ENCODE assay signal across 11 cellular contexts in the genomic region with DNA sequence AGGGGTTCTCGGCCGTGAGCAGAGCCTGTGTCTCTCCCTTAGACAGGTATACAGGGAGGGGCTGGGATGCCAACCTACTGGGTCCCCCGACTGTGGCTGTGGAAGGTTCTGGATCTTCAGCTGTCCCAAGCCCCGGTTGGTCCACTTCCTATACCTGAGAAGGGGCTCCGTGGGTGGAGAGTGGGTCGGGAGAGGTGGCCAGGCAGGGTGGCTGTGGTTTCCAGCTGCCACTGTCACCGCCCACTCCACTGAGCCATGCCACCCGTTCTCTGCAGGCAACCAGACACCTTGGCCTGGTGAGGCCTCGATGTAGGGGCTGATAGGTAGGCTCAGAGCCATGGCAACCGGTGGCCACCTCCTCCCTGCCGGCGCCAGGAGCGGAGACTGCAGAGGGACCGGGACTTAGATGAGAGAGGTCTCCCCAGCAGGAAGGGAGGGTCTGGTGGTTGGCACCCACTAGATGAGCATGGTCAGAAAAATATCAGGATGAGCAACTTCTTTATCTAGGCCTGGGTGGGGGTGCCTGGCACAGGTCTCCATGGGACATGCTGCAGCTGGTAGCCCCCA. TPM values are rescaled to one million over a fixed set of nuclear protein-coding genes. Genes with fewer than 3 reads are reported as not detected.
DNase-seq lines count a peak whose midpoint lies in the region; ATAC-seq, FAIRE-seq and TF ChIP-seq lines count a peak whose summit lies in the region.
"Had no signal": no experiment of that assay in that cellular context is flagged by ENCODE, and none has a peak within 500 bp of the region (broad histone marks: within the 10 kb centered on the region; RNA-seq: fewer than 3 reads in every experiment).

No MANE protein-coding gene starts in this region.

- DNase-seq in HCT116 (ENCODE audit: low read depth, low spot score) (no peak), WTC11 (ENCODE audit: low spot score) (no peak), kidney (peak; percentile 75), NCI-H187 treated with DMSO at 0.1 percent for 48 hours (lab: John Stamatoyannopoulos, UW) (no peak), cerebellar nuclear complex (lab: John Stamatoyannopoulos, UW) (no peak), small intestine (no peak)
- DNase-seq in stimulated activated effector memory CD8-positive, alpha-beta T cell treated with anti-CD3 and anti-CD28 coated beads, Interleukin-12 subunit alpha, Interleukin-12 subunit beta, amount 100 ng/mL, for 72 hours (ENCODE audit: low spot score in 2 of 2), result no peak
- DNase-seq: NCI-H82, retina, T-cell had no signal

- TF ChIP-seq CTCF in HCT116 (IDR thresholded peaks at IDR 0.05 in 2 of 3, conservative IDR thresholded peaks at IDR 0.05 in 1 of 3; ENCODE audit: borderline replicate concordance in 1 of 3, insufficient read depth in 1 of 3, low read depth in 2 of 3, low read length in 2 of 3), result no peak
- TF ChIP-seq CTCF in WTC11 (IDR thresholded peaks at IDR 0.05), result no peak
- no peak for TF ChIP-seq CTCF in kidney (IDR thresholded peaks at IDR 0.05; ENCODE audit: borderline replicate concordance, extremely low read depth, insufficient read depth)

- peak overlapping the region; percentile 99 for H3K9ac ChIP-seq in HCT116 (ENCODE audit: low read length)
- H3K9ac ChIP-seq in kidney (ENCODE audit: low read length in 2 of 2), result peak overlapping the region in 1 of 2 donors; percentile 52

- peaks cover 14% of the 10 kb centered on the region for H3K27me3 Mint-ChIP-seq in WTC11 (ENCODE audit: low read depth)
- H3K27me3 Mint-ChIP-seq: T-cell had no signal

- TF ChIP-seq POLR2A in HCT116 (IDR thresholded peaks at IDR 0.05; ENCODE audit: borderline replicate concordance, extremely low read depth, insufficient read depth, insufficient read length), result peak; percentile 69

- H3K9me3 ChIP-seq in HCT116 (ENCODE audit: control insufficient read depth in 1 of 2, insufficient read depth in 1 of 2, low read depth in 1 of 2, low read length in 2 of 2) (no peaks in the 10 kb centered on the region), kidney (ENCODE audit: control insufficient read depth in 1 of 2, low read length in 2 of 2) (no peaks in the 10 kb centered on the region), small intestine (ENCODE audit: control insufficient read depth, low read depth) (no peaks in the 10 kb centered on the region)

- H3K4me1 ChIP-seq in HCT116 (ENCODE audit: control insufficient read depth in 1 of 2, insufficient read depth in 2 of 2, low read length in 2 of 2), result peaks cover 68 to 86% of the 10 kb centered on the region in 2 experiments
- peaks cover 30 to 53% of the 10 kb centered on the region in 2 donors for H3K4me1 ChIP-seq in kidney (ENCODE audit: control insufficient read depth in 1 of 2, insufficient read depth in 1 of 2, low read depth in 1 of 2, low read length in 2 of 2)
- peaks cover 3 to 9% of the 10 kb centered on the region in 2 donors for H3K4me1 ChIP-seq in small intestine (ENCODE audit: control insufficient read depth in 2 of 2, insufficient read depth in 1 of 2, low read depth in 1 of 2, low read length in 1 of 2)

- TF ChIP-seq RAD21 in HCT116 (IDR thresholded peaks at IDR 0.05; ENCODE audit: low read depth), result no peak

- H3K36me3 ChIP-seq in HCT116 (ENCODE audit: control insufficient read depth in 1 of 2, insufficient read depth in 2 of 2, low read length in 2 of 2) (peaks cover 10 to 23% of the 10 kb centered on the region in 2 experiments; a peak in 3 of 4 replicates), kidney (ENCODE audit: control insufficient read depth in 1 of 2, insufficient read depth in 2 of 2, low read length in 2 of 2) (peaks cover 8 to 18% of the 10 kb centered on the region in 2 donors), small intestine (ENCODE audit: control insufficient read depth in 2 of 2, insufficient read depth in 2 of 2, low read length in 2 of 2) (peaks cover 2 to 3% of the 10 kb centered on the region in 2 donors)

- RAD21 ChIA-PET in HCT116 (lab: Charles Lee; ENCODE audit: low non-redundant PET in 1 of 2, low total read pairs in 2 of 2, uncharacterized antibody in 2 of 2, unreplicated experiment in 2 of 2), result no interaction called here

- H3K4me1 Mint-ChIP-seq in WTC11, result peaks cover 12% of the 10 kb centered on the region
- peaks cover 29% of the 10 kb centered on the region for H3K4me1 Mint-ChIP-seq in stimulated activated effector memory CD8-positive, alpha-beta T cell treated with anti-CD3 and anti-CD28 coated beads, Interleukin-12 subunit alpha, Interleukin-12 subunit beta, amount 100 ng/mL, for 72 hours

- BruUV-seq in HCT116 (replicated peaks; lab: Mats Ljungman, UMichigan), result no TSS peak

- 66 to 82% (median 78%) methylated on average over 14 of the region's 14 CpGs for WGBS in small intestine, 3 donors

- H3K27ac Mint-ChIP-seq in WTC11, result no peak overlapping the region
- peak overlapping the region; percentile 84 for H3K27ac Mint-ChIP-seq in stimulated activated effector memory CD8-positive, alpha-beta T cell treated with anti-CD3 and anti-CD28 coated beads, Interleukin-12 subunit alpha, Interleukin-12 subunit beta, amount 100 ng/mL, for 72 hours
- H3K27ac Mint-ChIP-seq: T-cell had no signal

- peaks cover 85% of the 10 kb centered on the region for H3K79me2 ChIP-seq in HCT116 (ENCODE audit: insufficient read depth, low read length)

- no peak overlapping the region for H3K4me3 Mint-ChIP-seq in WTC11
- H3K4me3 Mint-ChIP-seq in stimulated activated effector memory CD8-positive, alpha-beta T cell treated with anti-CD3 and anti-CD28 coated beads, Interleukin-12 subunit alpha, Interleukin-12 subunit beta, amount 100 ng/mL, for 72 hours, result no peak overlapping the region
- H3K4me3 Mint-ChIP-seq: T-cell had no signal

- H4K20me1 ChIP-seq in HCT116 (ENCODE audit: insufficient read depth), result no peaks in the 10 kb centered on the region

- no peaks in the 10 kb centered on the region for H3K9me3 Mint-ChIP-seq in WTC11
- no peaks in the 10 kb centered on the region for H3K9me3 Mint-ChIP-seq in stimulated activated effector memory CD8-positive, alpha-beta T cell treated with anti-CD3 and anti-CD28 coated beads, Interleukin-12 subunit alpha, Interleukin-12 subunit beta, amount 100 ng/mL, for 72 hours
- H3K9me3 Mint-ChIP-seq: T-cell had no signal

- peak overlapping the region; percentile 100 for H3K4me2 ChIP-seq in HCT116 (ENCODE audit: low read length)

- no peaks in the 10 kb centered on the region for H3K9me2 ChIP-seq in HCT116 (ENCODE audit: insufficient read depth)

- H3K27me3 ChIP-seq in HCT116 (ENCODE audit: insufficient read depth, low read length) (no peaks in the 10 kb centered on the region), small intestine (ENCODE audit: control insufficient read depth in 2 of 2, insufficient read depth in 2 of 2, low read length in 2 of 2) (no peaks in the 10 kb centered on the region)

- CTCF ChIA-PET in HCT116 (lab: Charles Lee) (interaction anchor here (0.6 to 1.4 kb wide), 4 partner anchors 18 to 159 kb away, joined by 3 to 6 read pairs (median 3); no protein-coding TSS in a partner anchor), WTC11 (lab: Charles Lee) (interaction anchor here (1.4 to 4.5 kb wide), 2 partner anchors 31 to 108 kb away, joined by 5 to 24 read pairs; no protein-coding TSS in a partner anchor)

- intact Hi-C loops in HCT116 (cut with micrococcal nuclease), result no loop called here
- intact Hi-C loops in kidney (cut with DNase I), result no loop called here

- peaks cover 11% of the 10 kb centered on the region; the same call in 1 of the 2 replicates for H3K36me3 Mint-ChIP-seq in WTC11
- H3K36me3 Mint-ChIP-seq in stimulated activated effector memory CD8-positive, alpha-beta T cell treated with anti-CD3 and anti-CD28 coated beads, Interleukin-12 subunit alpha, Interleukin-12 subunit beta, amount 100 ng/mL, for 72 hours, result peaks cover 20% of the 10 kb centered on the region

- H3K4me3 ChIP-seq in HCT116 (replicated peaks in 1 of 2; ENCODE audit: low read depth in 1 of 2, low read length in 2 of 2) (peak overlapping the region; percentile 94 to 98), kidney (ENCODE audit: low read length in 2 of 2) (no peak overlapping the region), small intestine (ENCODE audit: low read depth in 1 of 2, low read length in 2 of 2) (no peak overlapping the region)

- H2AFZ ChIP-seq in HCT116 (ENCODE audit: low read depth, low read length, poor library complexity, severe bottlenecking), result no peak overlapping the region

- H3K27ac ChIP-seq in HCT116 (ENCODE audit: low read depth, low read length), result peak overlapping the region; percentile 98
- peak overlapping the region; percentile 26 to 84 for H3K27ac ChIP-seq in kidney (ENCODE audit: low read depth in 2 of 2, low read length in 2 of 2)
- peak overlapping the region in 1 of 2 donors; percentile 18 for H3K27ac ChIP-seq in small intestine (ENCODE audit: low read depth in 1 of 2, low read length in 1 of 2)

- POLR2A ChIA-PET in HCT116 (lab: Charles Lee), result interaction anchor here (1.3 to 6.7 kb wide), 7 partner anchors 9 to 142 kb away, joined by 4 to 63 read pairs (median 6); partner anchors contain the start of genes GCAT, GGA1 and PDXP
- POLR2A ChIA-PET in WTC11 (lab: Charles Lee), result no interaction called here

- FAIRE-seq in kidney (lab: Jason Lieb, UNC) (no peak), small intestine (lab: Jason Lieb, UNC) (no peak)

- peak; percentile 38 for ATAC-seq in HCT116
- ATAC-seq in WTC11, result no peak
- ATAC-seq in stimulated activated effector memory CD8-positive, alpha-beta T cell treated with anti-CD3 and anti-CD28 coated beads, Interleukin-12 subunit alpha, Interleukin-12 subunit beta, amount 100 ng/mL, for 72 hours, result no peak
- no peak for ATAC-seq in GM21717 (IDR thresholded peaks at IDR 0.05; ENCODE audit: unreplicated experiment)
- ATAC-seq: T-cell had no signal

TF ChIP-seq in HCT116, 20 proteins besides CTCF, POLR2A, EP300 and RAD21 (continues in another document):
- TF ChIP-seq FOSL1 (IDR thresholded peaks at IDR 0.05; ENCODE audit: low read depth) (no peak), POLR2AphosphoS5 (IDR thresholded peaks at IDR 0.05; ENCODE audit: low read depth, low read length) (peak; percentile 56)

TF ChIP-seq in WTC11, 78 proteins besides CTCF, POLR2A, EP300 and RAD21:
- TF ChIP-seq NR3C1 (CRISPR knock-in tag; conservative IDR thresholded peaks at IDR 0.05; ENCODE audit: low read depth) (no peak), FOXP1 (CRISPR knock-in tag; IDR thresholded peaks at IDR 0.05; ENCODE audit: borderline replicate concordance) (0 out of 2 replicates have a peak, but pooled peaks have one; percentile 19)

RNA-seq across cellular contexts. Expression of gene TRIOBP, which starts 53.8 kb away (rescaled TPM):
- total RNA-seq in HCT116 (2021; ENCODE audit: unreplicated experiment), result 244 TPM
- polyA plus RNA-seq in HCT116 (2012), result 229 and 253 TPM in 2 replicates
- 54.0 to 58.9 TPM (median 56.8 TPM) in 3 replicates for total RNA-seq in WTC11 (2021)
- 125 TPM for total RNA-seq in kidney
- polyA plus RNA-seq in kidney (ENCODE audit: insufficient read depth, low read depth, low replicate concordance), result 32.1 TPM
- polyA plus RNA-seq in small intestine, result 10 to 100 TPM; 20.4 to 46.8 (median 27.6) TPM

RNA-seq across cellular contexts. Expression of gene GCAT, which starts 57.1 kb away (rescaled TPM):
- 88.7 TPM for total RNA-seq in HCT116 (2021; ENCODE audit: unreplicated experiment)
- polyA plus RNA-seq in HCT116 (2012), result 92.9 and 111 TPM in 2 replicates
- total RNA-seq in WTC11 (2021), result 33.0 to 36.4 TPM (median 36.3 TPM) in 3 replicates
- total RNA-seq in kidney, result 8.9 TPM
- 35.9 TPM for polyA plus RNA-seq in kidney (ENCODE audit: insufficient read depth, low read depth, low replicate concordance)
- polyA plus RNA-seq in small intestine, result 10 to 100 TPM in 1 of 3 donors, 1 to 10 TPM in 2; 2.9 to 12.3 (median 6.8) TPM

Comparison
In these comparisons a context has a peak if more than half of its experiments do, and no peak if none do; other contexts are left out.
1. H3K4me3 ChIP-seq: peak in HCT116 (2 of 2); none in kidney (0 of 2) and small intestine (0 of 2).